In the genomic region with DNA sequence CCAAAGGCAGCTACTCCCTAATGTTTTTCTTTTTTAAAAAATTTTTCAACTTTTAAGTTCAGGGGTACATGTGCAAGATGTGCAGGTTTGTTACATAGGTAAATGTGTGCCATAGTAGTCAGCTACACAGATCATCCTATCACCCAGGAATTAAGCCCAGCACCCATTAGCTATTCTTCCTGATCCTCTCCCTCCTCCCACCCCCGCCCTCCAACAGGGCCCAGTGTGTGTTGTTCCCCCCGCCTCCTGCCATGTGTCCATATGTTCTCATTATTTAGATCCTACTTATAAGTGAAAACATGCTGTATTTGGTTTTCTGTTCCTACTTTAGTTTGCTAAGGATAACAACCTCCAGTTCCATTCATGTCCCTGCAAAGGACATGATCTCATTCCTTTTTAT, we compare ENCODE assay signal across 21 cellular contexts. TPM values are rescaled to one million over a fixed set of nuclear protein-coding genes. Genes with fewer than 3 reads are reported as not detected.
DNase-seq lines count a peak whose midpoint lies in the region; FAIRE-seq and TF ChIP-seq lines count a peak whose summit lies in the region.
"Had no signal": no experiment of that assay in that cellular context is flagged by ENCODE, and none has a peak within 500 bp of the region (broad histone marks: within the 10 kb centered on the region; RNA-seq: fewer than 3 reads in every experiment).

No MANE protein-coding gene starts in this region.

- DNase-seq in NCI-H2171 treated with DMSO at 0.1 percent for 48 hours (lab: John Stamatoyannopoulos, UW) (peak; percentile 8), NCI-H2171 (lab: John Stamatoyannopoulos, UW) (no peak), NCI-H69 (lab: John Stamatoyannopoulos, UW) (peak; percentile 13), WERI-Rb-1 (peak; percentile 84), frontal cortex (ENCODE audit: low spot score in 2 of 2) (no peak), AML-193 (lab: John Stamatoyannopoulos, UW) (no peak)
- DNase-seq: 8988T; ACHN; C1 segment of cervical spinal cord; Calu3; CD4-positive, alpha-beta memory T cell; COR-L47; DMS153; DND-41; GOT3; HFFc6 had no signal

- H3K27ac ChIP-seq in WERI-Rb-1: no peak overlapping the region
- H3K27ac ChIP-seq: A549 had no signal

- H3K27me3 ChIP-seq in WERI-Rb-1 (ENCODE audit: insufficient read depth, low read depth, severe bottlenecking): peaks cover 14% of the 10 kb centered on the region

- H3K9me3 ChIP-seq in WERI-Rb-1 (ENCODE audit: severe bottlenecking): peaks cover 12% of the 10 kb centered on the region
- H3K9me3 ChIP-seq: HAP-1 had no signal

- TF ChIP-seq CTCF in WERI-Rb-1 (IDR thresholded peaks at IDR 0.05; ENCODE audit: low read depth, low read length): no peak

- no peak for FAIRE-seq in frontal cortex (lab: Jason Lieb, UNC)
- FAIRE-seq: A549, G401.6, GM12892, H54 had no signal

- H3K4me3 ChIP-seq in WERI-Rb-1 (ENCODE audit: low read depth, low read length): no peak overlapping the region
- H3K4me3 ChIP-seq: A549, HAP-1 had no signal

- H3K36me3 ChIP-seq in WERI-Rb-1: no peaks in the 10 kb centered on the region
- H3K36me3 ChIP-seq: HAP-1 had no signal

RNA-seq across cellular contexts. Expression of gene TRIM15, which starts 12.4 kb away (rescaled TPM):
- not detected for total RNA-seq in frontal cortex
- total RNA-seq: CD4-positive, alpha-beta memory T cell; HFFc6 had no signal

RNA-seq across cellular contexts. Expression of gene TRIM10, which starts 14.8 kb away (rescaled TPM):
- under 0.01 TPM for total RNA-seq in frontal cortex
- total RNA-seq: CD4-positive, alpha-beta memory T cell; HFFc6 had no signal

RNA-seq across cellular contexts. Expression of gene TRIM26, which starts 37.4 kb away (rescaled TPM):
- 14.3 TPM for total RNA-seq in frontal cortex

RNA-seq across cellular contexts. Expression of gene TRIM40, which starts 39.8 kb away (rescaled TPM):
- total RNA-seq in frontal cortex: not detected
- total RNA-seq: Calu3; CD4-positive, alpha-beta memory T cell; HFFc6 had no signal

Comparison
In these comparisons a context has a peak if more than half of its experiments do, and no peak if none do; other contexts are left out.
1. DNase-seq: peak in NCI-H2171 treated with DMSO at 0.1 percent for 48 hours (single experiment), NCI-H69 (single experiment) and WERI-Rb-1 (single experiment); none in NCI-H2171 (single experiment), frontal cortex (0 of 2) and AML-193 (0 of 2).